ENCODE assay signal across 8 cellular contexts in genomic region chr11:82682003-82682751, GRCh38. TPM values are rescaled to one million over a fixed set of nuclear protein-coding genes. Genes with fewer than 3 reads are reported as not detected.
DNase-seq lines count a peak whose midpoint lies in the region; ATAC-seq and TF ChIP-seq lines count a peak whose summit lies in the region.

No MANE protein-coding gene starts in this region.

- H3K9me3 ChIP-seq in SJCRH30 (replicated peaks) (peaks cover 4% of the 10 kb centered on the region), esophagus muscularis mucosa (no peaks in the 10 kb centered on the region)

- H3K36me3 Mint-ChIP-seq in activated CD4-positive, alpha-beta T cell treated with anti-CD3 and anti-CD28 coated beads, Interleukin-2, amount 10 ng/mL, durations not matched to agents 24 days and 14 days (ENCODE audit: low read depth) = no peaks in the 10 kb centered on the region
- peaks cover 13% of the 10 kb centered on the region for H3K36me3 Mint-ChIP-seq in nephron progenitor cell (ENCODE audit: low read depth)

- WGBS in esophagus muscularis mucosa = 15% methylated on average over 6 of the region's 6 CpGs

- peak; percentile 54 to 61 (median 56) for TF ChIP-seq CTCF in esophagus muscularis mucosa (IDR thresholded peaks at IDR 0.05)
- peak; percentile 37 for TF ChIP-seq CTCF in nephron progenitor cell (IDR thresholded peaks at IDR 0.05)

- H3K4me1 ChIP-seq in SJCRH30 = no peaks in the 10 kb centered on the region
- H3K4me1 ChIP-seq in esophagus muscularis mucosa = peaks cover 0 to 5% (median 0%) of the 10 kb centered on the region in 4 donors

- peaks cover 5% of the 10 kb centered on the region for H3K27me3 Mint-ChIP-seq in activated CD4-positive, alpha-beta T cell treated with anti-CD3 and anti-CD28 coated beads, Interleukin-2, amount 10 ng/mL, durations not matched to agents 24 days and 14 days
- H3K27me3 Mint-ChIP-seq in nephron progenitor cell (ENCODE audit: low read depth, poor library complexity) = no peaks in the 10 kb centered on the region

- TF ChIP-seq EP300 in esophagus muscularis mucosa (IDR thresholded peaks at IDR 0.05) = no peak

- no peak for TF ChIP-seq POLR2A in esophagus muscularis mucosa (IDR thresholded peaks at IDR 0.05; ENCODE audit: low read depth)

- peaks cover 11% of the 10 kb centered on the region for H3K27me3 ChIP-seq in SJCRH30
- no peaks in the 10 kb centered on the region for H3K27me3 ChIP-seq in esophagus muscularis mucosa

- peak; percentile 75 for DNase-seq in activated CD4-positive, alpha-beta T cell treated with anti-CD3 and anti-CD28 coated beads, Interleukin-2, amount 10 ng/mL, durations not matched to agents 24 days and 14 days
- no peak for DNase-seq in activated CD4-positive, alpha-beta T cell treated with anti-CD3 and anti-CD28 coated beads, Interleukin-2, amount 50 U/mL, for 1 hour
- peak; percentile 77 for DNase-seq in Jurkat, Clone E6-1 (ENCODE audit: low read depth, low spot score)
- peak; percentile 27 to 86 for DNase-seq in SJCRH30
- DNase-seq in esophagus muscularis mucosa (ENCODE audit: extremely low spot score) = no peak
- DNase-seq in nephron progenitor cell = no peak
- no peak for DNase-seq in stimulated activated CD4-positive, alpha-beta T cell treated with anti-CD3 and anti-CD28 coated beads, Interleukin-12 subunit alpha, Interleukin-12 subunit beta, amount 100 ng/mL, for 4 hours

- no peak overlapping the region for H3K27ac ChIP-seq in SJCRH30
- no peak overlapping the region for H3K27ac ChIP-seq in esophagus muscularis mucosa (replicated peaks in 1 of 4)

- peak; percentile 93 for ATAC-seq in GM21619 (IDR thresholded peaks at IDR 0.05; ENCODE audit: unreplicated experiment)

- intact Hi-C loops in activated CD4-positive, alpha-beta T cell treated with anti-CD3 and anti-CD28 coated beads, Interleukin-2, amount 10 ng/mL, durations not matched to agents 24 days and 14 days (cut with micrococcal nuclease) = loop anchor here (10.0 kb wide), 1 partner anchor 1883 kb away; no protein-coding TSS in a partner anchor
- intact Hi-C loops in esophagus muscularis mucosa (cut with DNase I) = no loop called here

- H3K27ac Mint-ChIP-seq in activated CD4-positive, alpha-beta T cell treated with anti-CD3 and anti-CD28 coated beads, Interleukin-2, amount 10 ng/mL, durations not matched to agents 24 days and 14 days = no peak overlapping the region
- H3K27ac Mint-ChIP-seq in nephron progenitor cell = no peak overlapping the region

- no peaks in the 10 kb centered on the region for H3K9me3 Mint-ChIP-seq in activated CD4-positive, alpha-beta T cell treated with anti-CD3 and anti-CD28 coated beads, Interleukin-2, amount 10 ng/mL, durations not matched to agents 24 days and 14 days
- H3K9me3 Mint-ChIP-seq in nephron progenitor cell = peaks cover 44% of the 10 kb centered on the region

- H3K4me3 ChIP-seq in Jurkat, Clone E6-1 (ENCODE audit: low read length) = no peak overlapping the region
- H3K4me3 ChIP-seq in SJCRH30 (no peak overlapping the region), esophagus muscularis mucosa (no peak overlapping the region)

- H3K4me3 Mint-ChIP-seq in activated CD4-positive, alpha-beta T cell treated with anti-CD3 and anti-CD28 coated beads, Interleukin-2, amount 10 ng/mL, durations not matched to agents 24 days and 14 days = no peak overlapping the region
- no peak overlapping the region for H3K4me3 Mint-ChIP-seq in nephron progenitor cell

- H3K36me3 ChIP-seq in SJCRH30 (no peaks in the 10 kb centered on the region), esophagus muscularis mucosa (no peaks in the 10 kb centered on the region)

- peaks cover 3% of the 10 kb centered on the region for H3K4me1 Mint-ChIP-seq in activated CD4-positive, alpha-beta T cell treated with anti-CD3 and anti-CD28 coated beads, Interleukin-2, amount 10 ng/mL, durations not matched to agents 24 days and 14 days
- peaks cover 9% of the 10 kb centered on the region for H3K4me1 Mint-ChIP-seq in nephron progenitor cell

RNA-seq across cellular contexts. Expression of gene FAM181B, which starts 51.5 kb away (rescaled TPM):
- total RNA-seq in activated CD4-positive, alpha-beta T cell treated with anti-CD3 and anti-CD28 coated beads, Interleukin-2, amount 10 ng/mL, durations not matched to agents 24 days and 14 days = not detected in 2 replicates
- polyA plus RNA-seq in Jurkat, Clone E6-1 (2012; ENCODE audit: insufficient read depth, insufficient read length) = not detected
- not detected in 2 replicates for total RNA-seq in SJCRH30 (2014; rRNA removed; shearing (Covaris generic))
- total RNA-seq in esophagus muscularis mucosa = 1 to 10 TPM in 3 of 4 donors, under 1 TPM in 1; 0.83 to 1.6 (median 1.2) TPM

Comparison
In these comparisons a context has a peak if more than half of its experiments do, and no peak if none do; other contexts are left out.
1. DNase-seq: peak in activated CD4-positive, alpha-beta T cell treated with anti-CD3 and anti-CD28 coated beads, Interleukin-2, amount 10 ng/mL, durations not matched to agents 24 days and 14 days (single experiment), Jurkat, Clone E6-1 (single experiment) and SJCRH30 (2 of 2); none in activated CD4-positive, alpha-beta T cell treated with anti-CD3 and anti-CD28 coated beads, Interleukin-2, amount 50 U/mL, for 1 hour (single experiment), esophagus muscularis mucosa (single experiment), nephron progenitor cell (single experiment) and stimulated activated CD4-positive, alpha-beta T cell treated with anti-CD3 and anti-CD28 coated beads, Interleukin-12 subunit alpha, Interleukin-12 subunit beta, amount 100 ng/mL, for 4 hours (single experiment).